In the genomic region with DNA sequence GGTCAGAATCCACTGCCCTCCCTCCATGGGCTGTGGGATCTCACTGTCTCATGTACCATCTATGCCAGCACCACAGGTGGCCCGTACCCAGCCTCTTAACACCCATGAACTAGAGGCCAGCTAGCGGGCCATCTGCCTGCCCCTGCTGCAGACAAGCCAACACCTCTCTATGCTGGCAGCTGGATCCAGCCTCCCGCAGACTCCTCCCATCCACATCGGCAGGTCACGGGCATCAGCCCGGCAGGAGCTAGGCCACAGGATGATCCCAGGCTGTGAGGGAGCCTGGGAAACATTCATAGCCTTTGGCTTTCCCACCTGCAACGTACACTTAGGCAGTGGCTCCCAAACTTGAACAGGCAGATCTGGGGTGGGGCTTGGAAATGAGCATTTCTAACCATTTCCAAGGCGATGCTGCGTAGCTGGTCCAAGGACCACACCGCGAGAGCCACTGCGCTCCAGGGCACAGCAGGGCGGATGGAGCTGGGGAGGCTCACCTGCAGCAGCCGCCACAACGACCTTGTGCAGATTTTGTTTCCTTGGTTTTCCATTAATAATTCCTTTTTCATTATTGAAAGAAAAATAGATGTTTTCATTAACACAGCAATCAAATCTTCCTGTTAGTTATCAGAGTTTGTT, we compare ENCODE assay signal across 20 cellular contexts.
A peak's percentile ranks its signal among the peaks of the same experiment; 100 is the strongest.
DNase-seq lines count a peak whose midpoint lies in the region; ATAC-seq and TF ChIP-seq lines count a peak whose summit lies in the region.
"Had no signal": no experiment of that assay in that cellular context is flagged by ENCODE, and none has a peak within 500 bp of the region (broad histone marks: within the 10 kb centered on the region; RNA-seq: fewer than 3 reads in every experiment).

No MANE protein-coding gene starts in this region.

- POLR2A ChIA-PET in activated CD4-positive, alpha-beta memory T cell treated with anti-CD3 and anti-CD28 coated beads for 36 hours (lab: Charles Lee) = no interaction called here

- no peak overlapping the region for H3K18ac ChIP-seq in trophoblast cell (ENCODE audit: low read length)

- no peak for ATAC-seq in HG03378 (IDR thresholded peaks at IDR 0.05; ENCODE audit: unreplicated experiment)
- ATAC-seq: Panc1, SK-N-SH treated with all-trans-retinoic acid at 6 μM for 48 hours had no signal

- H3K4ac ChIP-seq in trophoblast cell (ENCODE audit: low read depth, low read length) = no peak overlapping the region

- H4K91ac ChIP-seq in trophoblast cell (ENCODE audit: low read depth, low read length) = no peak overlapping the region

- intact Hi-C loops in activated CD4-positive, alpha-beta memory T cell treated with anti-CD3 and anti-CD28 coated beads for 36 hours (cut with micrococcal nuclease) = no loop called here

- H3K9me3 ChIP-seq in trophoblast cell (ENCODE audit: insufficient read depth, low read depth, low read length) = no peaks in the 10 kb centered on the region

- CTCF ChIA-PET in activated CD4-positive, alpha-beta memory T cell treated with anti-CD3 and anti-CD28 coated beads for 36 hours (lab: Charles Lee) = no interaction called here

- H3K27me3 Mint-ChIP-seq in osteocyte (ENCODE audit: unreplicated experiment) = peaks cover 8% of the 10 kb centered on the region
- peaks cover 2% of the 10 kb centered on the region for H3K27me3 Mint-ChIP-seq in activated CD4-positive, alpha-beta memory T cell treated with anti-CD3 and anti-CD28 coated beads for 36 hours

- no peaks in the 10 kb centered on the region for H3K36me3 ChIP-seq in trophoblast cell (ENCODE audit: control insufficient read depth in 1 of 2, insufficient read depth in 2 of 2, low read length in 2 of 2)

- H3K9me3 Mint-ChIP-seq in osteocyte (ENCODE audit: unreplicated experiment) = no peaks in the 10 kb centered on the region
- H3K9me3 Mint-ChIP-seq in activated CD4-positive, alpha-beta memory T cell treated with anti-CD3 and anti-CD28 coated beads for 36 hours = no peaks in the 10 kb centered on the region

- H3K4me2 ChIP-seq in trophoblast cell (ENCODE audit: low read length) = no peak overlapping the region

- H3K4me3 ChIP-seq in trophoblast cell (ENCODE audit: low read depth, low read length) = no peak overlapping the region

- H2AK5ac ChIP-seq in trophoblast cell (ENCODE audit: low read length) = no peak overlapping the region

- no peaks in the 10 kb centered on the region for H3K4me1 ChIP-seq in trophoblast cell (ENCODE audit: control insufficient read depth in 1 of 2, insufficient read depth in 2 of 2, low read length in 2 of 2)

- no peak overlapping the region for H2BK12ac ChIP-seq in trophoblast cell (ENCODE audit: low read length)

- no peak overlapping the region for H4K12ac ChIP-seq in trophoblast cell (ENCODE audit: low read depth, low read length)

- H3K27ac ChIP-seq in trophoblast cell (ENCODE audit: low read depth, low read length) = no peak overlapping the region

- H3K27ac Mint-ChIP-seq in osteocyte (ENCODE audit: unreplicated experiment) = no peak overlapping the region
- H3K27ac Mint-ChIP-seq in activated CD4-positive, alpha-beta memory T cell treated with anti-CD3 and anti-CD28 coated beads for 36 hours = no peak overlapping the region
- H3K27ac Mint-ChIP-seq: CD4-positive, CD25-positive, alpha-beta regulatory T cell had no signal

- H2BK5ac ChIP-seq in trophoblast cell (ENCODE audit: low read depth, low read length, poor library complexity) = no peak overlapping the region

- H3K23ac ChIP-seq in trophoblast cell (ENCODE audit: low read length) = no peak overlapping the region

- no peak overlapping the region for H3K14ac ChIP-seq in trophoblast cell (ENCODE audit: low read length)

- H3K36me3 Mint-ChIP-seq in osteocyte (ENCODE audit: unreplicated experiment) = no peaks in the 10 kb centered on the region
- no peaks in the 10 kb centered on the region for H3K36me3 Mint-ChIP-seq in activated CD4-positive, alpha-beta memory T cell treated with anti-CD3 and anti-CD28 coated beads for 36 hours
- H3K36me3 Mint-ChIP-seq: CD4-positive, CD25-positive, alpha-beta regulatory T cell had no signal

- H3K4me1 Mint-ChIP-seq in osteocyte (ENCODE audit: unreplicated experiment) = no peaks in the 10 kb centered on the region
- no peaks in the 10 kb centered on the region for H3K4me1 Mint-ChIP-seq in activated CD4-positive, alpha-beta memory T cell treated with anti-CD3 and anti-CD28 coated beads for 36 hours (ENCODE audit: low read depth)
- H3K4me1 Mint-ChIP-seq: CD4-positive, CD25-positive, alpha-beta regulatory T cell had no signal

- H2BK120ac ChIP-seq in trophoblast cell (ENCODE audit: insufficient read depth, low read length, poor library complexity) = no peak overlapping the region

- DNase-seq in NCI-H146 (lab: John Stamatoyannopoulos, UW) (peak; percentile 74), NCI-H524 (lab: John Stamatoyannopoulos, UW) (peak; percentile 83 to 92), islet precursor cell (peak; percentile 45), osteocyte (ENCODE audit: extremely low spot score, unreplicated experiment) (peak; percentile 57), trophoblast cell (no peak)
- no peak for DNase-seq in activated CD4-positive, alpha-beta memory T cell treated with anti-CD3 and anti-CD28 coated beads for 36 hours
- DNase-seq in stimulated activated CD4-positive, alpha-beta T cell treated with anti-CD3 and anti-CD28 coated beads, Interleukin-12 subunit alpha, Interleukin-12 subunit beta, amount 100 ng/mL, for 4 hours = no peak
- DNase-seq: CD4-positive, CD25-positive, alpha-beta regulatory T cell; DMS79 treated with DMSO at 0.1 percent for 48 hours; GOT3; KBM-7; NCI-H1105; NCI-H1694 treated with DMSO at 0.1 percent for 48 hours; NCI-H2081 treated with DMSO at 0.1 percent for 48 hours; NCI-H446 treated with DMSO at 0.1 percent for 48 hours; NCI-H774; NK-92 treated with Interleukin-12 subunit alpha and Interleukin-12 subunit beta, amount 100 ng/mL, for 24 hours had no signal

- H3K79me1 ChIP-seq in trophoblast cell (ENCODE audit: low read length) = no peaks in the 10 kb centered on the region

- H3K4me3 Mint-ChIP-seq in osteocyte (ENCODE audit: unreplicated experiment) = no peak overlapping the region
- no peak overlapping the region for H3K4me3 Mint-ChIP-seq in activated CD4-positive, alpha-beta memory T cell treated with anti-CD3 and anti-CD28 coated beads for 36 hours
- H3K4me3 Mint-ChIP-seq: CD4-positive, CD25-positive, alpha-beta regulatory T cell had no signal

- no peak overlapping the region for H3K9ac ChIP-seq in trophoblast cell (ENCODE audit: low read length)

- no peak for TF ChIP-seq CTCF in osteocyte (IDR thresholded peaks at IDR 0.05)

- peaks cover 2% of the 10 kb centered on the region for H3K27me3 ChIP-seq in trophoblast cell (ENCODE audit: insufficient read depth, low read length)

- no peak overlapping the region for H2AFZ ChIP-seq in trophoblast cell (ENCODE audit: insufficient read depth, low read length, poor library complexity)

- no CpG with 5 or more reads among the region's 15 CpGs for WGBS in trophoblast cell (ENCODE audit: extremely low coverage, insufficient coverage, insufficient read length)

- no peaks in the 10 kb centered on the region for H3K79me2 ChIP-seq in trophoblast cell (ENCODE audit: control insufficient read depth, insufficient read depth, low read length, poor library complexity)

- H4K8ac ChIP-seq in trophoblast cell (ENCODE audit: low read depth, low read length) = no peak overlapping the region

Comparison
In these comparisons a context has a peak if more than half of its experiments do, and no peak if none do; other contexts are left out.
1. DNase-seq: peak in NCI-H146 (single experiment), NCI-H524 (2 of 2), islet precursor cell (single experiment) and osteocyte (single experiment); none in trophoblast cell (0 of 2), activated CD4-positive, alpha-beta memory T cell treated with anti-CD3 and anti-CD28 coated beads for 36 hours (single experiment) and stimulated activated CD4-positive, alpha-beta T cell treated with anti-CD3 and anti-CD28 coated beads, Interleukin-12 subunit alpha, Interleukin-12 subunit beta, amount 100 ng/mL, for 4 hours (single experiment).